In genomic region chr6:7140631-7141366, GRCh38 we compare ENCODE assay signal across 8 cellular contexts. TPM values are rescaled to one million over a fixed set of nuclear protein-coding genes. Genes with fewer than 3 reads are reported as not detected.
A peak's percentile ranks its signal among the peaks of the same experiment; 100 is the strongest.
DNase-seq lines count a peak whose midpoint lies in the region; ATAC-seq and TF ChIP-seq lines count a peak whose summit lies in the region.

No MANE protein-coding gene starts in this region.

- no peak for TF ChIP-seq CTCF in WERI-Rb-1 (IDR thresholded peaks at IDR 0.05; ENCODE audit: low read depth, low read length)
- TF ChIP-seq CTCF in breast epithelium (IDR thresholded peaks at IDR 0.05), result no peak

- H3K4me3 ChIP-seq in WERI-Rb-1 (ENCODE audit: low read depth, low read length), result peak overlapping the region; percentile 40
- peak overlapping the region; percentile 57 to 87 (median 75) for H3K4me3 ChIP-seq in breast epithelium
- peak overlapping the region; percentile 53 to 81 (median 67) for H3K4me3 ChIP-seq in skin epidermis

- H3K4me1 ChIP-seq in breast epithelium, result no peaks in the 10 kb centered on the region

- TF ChIP-seq POLR2A in breast epithelium (IDR thresholded peaks at IDR 0.05), result peak; percentile 43

- peak; percentile 61 for DNase-seq in NCI-H146 treated with DMSO at 0.1 percent for 48 hours (lab: John Stamatoyannopoulos, UW; ENCODE audit: unreplicated experiment)
- peak; percentile 88 for DNase-seq in WERI-Rb-1
- DNase-seq in breast epithelium (ENCODE audit: low spot score in 2 of 2), result peak; percentile 83 to 86
- peak; percentile 96 for DNase-seq in iPS-NIHi11 (ENCODE audit: low spot score)
- DNase-seq in OCI-M2 (lab: John Stamatoyannopoulos, UW; ENCODE audit: unreplicated experiment), result no peak

- intact Hi-C loops in breast epithelium (cut with DNase I; ENCODE audit: low total_unique reads), result no loop called here

- no peaks in the 10 kb centered on the region for H3K9me3 ChIP-seq in WERI-Rb-1 (ENCODE audit: severe bottlenecking)
- no peaks in the 10 kb centered on the region for H3K9me3 ChIP-seq in breast epithelium

- H3K27me3 ChIP-seq in WERI-Rb-1 (ENCODE audit: insufficient read depth, low read depth, severe bottlenecking) (no peaks in the 10 kb centered on the region), breast epithelium (no peaks in the 10 kb centered on the region)

- H3K27ac ChIP-seq in WERI-Rb-1 (peak overlapping the region; percentile 83), breast epithelium (peak overlapping the region; percentile 99), skin epidermis (peak overlapping the region; percentile 60 to 99 (median 93))

- H3K36me3 ChIP-seq in WERI-Rb-1 (no peaks in the 10 kb centered on the region), breast epithelium (no peaks in the 10 kb centered on the region)

- ATAC-seq in GM18502 (IDR thresholded peaks at IDR 0.05; ENCODE audit: poor library complexity, unreplicated experiment) (peak; percentile 59), HG02759 (IDR thresholded peaks at IDR 0.05; ENCODE audit: unreplicated experiment) (peak; percentile 74)

RNA-seq across cellular contexts. Expression of gene RREB1, which starts 33.0 kb away (rescaled TPM):
- total RNA-seq in breast epithelium, result 10 to 100 TPM; 36.0 to 39.8 (median 39.7) TPM
